Comparison of ENCODE assay signal across 8 cellular contexts in the genomic region with DNA sequence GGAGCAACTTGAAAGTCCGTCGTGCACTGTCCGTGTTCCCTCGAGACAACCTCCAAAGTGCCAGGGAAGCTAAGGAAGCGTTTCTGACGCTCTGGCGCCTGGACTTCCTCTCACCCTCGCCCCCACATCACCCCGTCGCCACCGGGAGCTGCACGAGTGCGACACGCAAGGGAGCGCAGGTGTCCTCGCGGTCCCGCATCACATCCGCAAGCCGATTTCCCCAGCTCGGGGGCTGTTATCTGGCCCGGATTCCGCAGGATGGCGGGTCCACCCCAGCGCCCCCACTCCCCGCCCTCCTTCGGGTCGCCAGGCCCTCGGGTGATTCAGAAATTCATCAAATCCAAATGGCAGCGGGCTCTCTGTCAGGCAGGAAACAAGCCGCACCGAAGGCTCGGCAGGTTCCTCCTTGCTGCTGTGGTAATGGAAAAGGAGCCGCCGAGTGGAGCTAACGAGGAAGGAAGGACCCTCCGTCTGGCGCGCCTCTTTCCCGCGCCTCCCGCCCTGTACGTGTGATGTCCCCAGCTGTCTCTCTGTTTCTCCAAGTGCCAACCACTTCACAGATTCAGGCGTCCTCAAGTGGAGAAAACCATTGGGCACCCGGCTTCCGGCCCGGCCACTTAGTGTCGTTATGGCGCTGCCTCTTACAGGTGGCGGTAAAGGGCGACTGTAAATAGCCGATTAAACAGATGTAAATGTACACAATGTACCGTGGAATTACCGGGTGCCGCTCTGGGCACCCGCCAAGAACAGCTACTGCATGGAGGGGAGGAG. TPM values are rescaled to one million over a fixed set of nuclear protein-coding genes. Genes with fewer than 3 reads are reported as not detected.
DNase-seq lines count a peak whose midpoint lies in the region; ATAC-seq and TF ChIP-seq lines count a peak whose summit lies in the region.

No MANE protein-coding gene starts in this region.

- no peak for TF ChIP-seq CTCF in WTC11 (IDR thresholded peaks at IDR 0.05)

- peak; percentile 27 for ATAC-seq in HG02981 (IDR thresholded peaks at IDR 0.05; ENCODE audit: unreplicated experiment)
- peak; percentile 14 for ATAC-seq in WTC11

- H3K27ac Mint-ChIP-seq in WTC11, result no peak overlapping the region

- POLR2A ChIA-PET in WTC11 (lab: Charles Lee), result interaction anchor here (0.7 to 1.9 kb wide), 3 partner anchors 43 to 378 kb away, joined by 3 to 7 read pairs (median 3); no protein-coding TSS in a partner anchor

- CTCF ChIA-PET in WTC11 (lab: Charles Lee), result interaction anchor here (0.6 to 2.7 kb wide), 9 partner anchors 13 to 526 kb away, joined by 3 to 14 read pairs (median 4); no protein-coding TSS in a partner anchor

- H3K27me3 Mint-ChIP-seq in WTC11 (ENCODE audit: low read depth), result peaks cover 71% of the 10 kb centered on the region

- DNase-seq in GDM1 (lab: John Stamatoyannopoulos, UW) (peak; percentile 39), NCI-H2171 treated with DMSO at 0.1 percent for 48 hours (lab: John Stamatoyannopoulos, UW) (peak; percentile 80), WTC11 (ENCODE audit: low spot score) (peak; percentile 49), left kidney (ENCODE audit: low read depth, low spot score) (peak; percentile 81), GM19240 (ENCODE audit: insufficient read length, low spot score) (no peak)
- DNase-seq in central memory CD4-positive, alpha-beta T cell, result peak; percentile 76
- DNase-seq in stimulated activated CD4-positive, alpha-beta T cell treated with anti-CD3 and anti-CD28 coated beads, Interleukin-1b, Interleukin-23, amount 100 ng/mL, for 48 hours, result peak; percentile 63

- H3K4me3 Mint-ChIP-seq in WTC11, result peak overlapping the region; percentile 93

- no peaks in the 10 kb centered on the region for H3K36me3 Mint-ChIP-seq in WTC11

- peaks cover 45% of the 10 kb centered on the region for H3K4me1 Mint-ChIP-seq in WTC11

- H3K9me3 Mint-ChIP-seq in WTC11, result no peaks in the 10 kb centered on the region

TF ChIP-seq in WTC11, 78 proteins besides CTCF, POLR2A, EP300 and RAD21 (continues in another document):
- no peak for TF ChIP-seq STAT6 (CRISPR knock-in tag; conservative IDR thresholded peaks at IDR 0.05; ENCODE audit: low read depth)
- TF ChIP-seq AFF4 (CRISPR knock-in tag; IDR thresholded peaks at IDR 0.05; ENCODE audit: borderline replicate concordance), result 0 out of 2 replicates have a peak, but pooled peaks have one; percentile 48
- TF ChIP-seq ZNF232 (CRISPR knock-in tag; IDR thresholded peaks at IDR 0.05), result no peak
- TF ChIP-seq CREM (CRISPR knock-in tag; IDR thresholded peaks at IDR 0.05), result no peak
- peak; percentile 17; the same call in 1 of the 2 replicates for TF ChIP-seq ETV6 (CRISPR knock-in tag; IDR thresholded peaks at IDR 0.05)
- no peak for TF ChIP-seq FOXJ3 (CRISPR knock-in tag; IDR thresholded peaks at IDR 0.05; ENCODE audit: borderline replicate concordance)
- no peak for TF ChIP-seq PRRX2 (CRISPR knock-in tag; IDR thresholded peaks at IDR 0.05)
- no peak for TF ChIP-seq ZNF121 (CRISPR knock-in tag; IDR thresholded peaks at IDR 0.05)
- no peak for TF ChIP-seq ZNF263 (CRISPR knock-in tag; IDR thresholded peaks at IDR 0.05; ENCODE audit: low read depth)
- no peak; the same call in 1 of the 2 replicates for TF ChIP-seq FOXK1 (CRISPR knock-in tag; IDR thresholded peaks at IDR 0.05)
- no peak for TF ChIP-seq PREB (CRISPR knock-in tag; IDR thresholded peaks at IDR 0.05; ENCODE audit: borderline replicate concordance)
- TF ChIP-seq ESRRA (CRISPR knock-in tag; IDR thresholded peaks at IDR 0.05; ENCODE audit: borderline replicate concordance), result 0 out of 2 replicates have a peak, but pooled peaks have one; percentile 18
- 0 out of 2 replicates have a peak, but pooled peaks have one; percentile 16 for TF ChIP-seq FOXP1 (CRISPR knock-in tag; IDR thresholded peaks at IDR 0.05; ENCODE audit: borderline replicate concordance)
- no peak for TF ChIP-seq ZNF532 (CRISPR knock-in tag; IDR thresholded peaks at IDR 0.05; ENCODE audit: borderline replicate concordance)

RNA-seq across cellular contexts. Expression of gene SETD7, which starts 0.9 kb away (rescaled TPM):
- total RNA-seq in WTC11 (2021), result 4.6 to 5.6 TPM (median 4.9 TPM) in 3 replicates
